ENCODE assay signal across 1 cellular context in genomic region chr17:19369846-19370492, GRCh38.
TF ChIP-seq lines count a peak whose summit lies in the region.

No MANE protein-coding gene starts in this region.

TF ChIP-seq in GM12878, 131 proteins besides CTCF, POLR2A, EP300 and RAD21:
- TF ChIP-seq DPF2 (IDR thresholded peaks at IDR 0.05) (no peak), BRCA1 (IDR thresholded peaks at IDR 0.05; ENCODE audit: low read depth, low read length) (no peak), PAX5 (IDR thresholded peaks at IDR 0.05; ENCODE audit: borderline replicate concordance, low read depth, low read length) (no peak), CEBPZ (IDR thresholded peaks at IDR 0.05; ENCODE audit: low read depth, low read length) (no peak), NRF1 (conservative IDR thresholded peaks at IDR 0.05; ENCODE audit: low read depth, low read length) (no peak), USF1 (IDR thresholded peaks at IDR 0.05; ENCODE audit: borderline replicate concordance, extremely low read length, insufficient read depth, low read depth, low read length) (no peak), ZNF592 (IDR thresholded peaks at IDR 0.05) (no peak), SP1 (IDR thresholded peaks at IDR 0.05; ENCODE audit: low read depth, low read length) (no peak)
